In the genomic region with DNA sequence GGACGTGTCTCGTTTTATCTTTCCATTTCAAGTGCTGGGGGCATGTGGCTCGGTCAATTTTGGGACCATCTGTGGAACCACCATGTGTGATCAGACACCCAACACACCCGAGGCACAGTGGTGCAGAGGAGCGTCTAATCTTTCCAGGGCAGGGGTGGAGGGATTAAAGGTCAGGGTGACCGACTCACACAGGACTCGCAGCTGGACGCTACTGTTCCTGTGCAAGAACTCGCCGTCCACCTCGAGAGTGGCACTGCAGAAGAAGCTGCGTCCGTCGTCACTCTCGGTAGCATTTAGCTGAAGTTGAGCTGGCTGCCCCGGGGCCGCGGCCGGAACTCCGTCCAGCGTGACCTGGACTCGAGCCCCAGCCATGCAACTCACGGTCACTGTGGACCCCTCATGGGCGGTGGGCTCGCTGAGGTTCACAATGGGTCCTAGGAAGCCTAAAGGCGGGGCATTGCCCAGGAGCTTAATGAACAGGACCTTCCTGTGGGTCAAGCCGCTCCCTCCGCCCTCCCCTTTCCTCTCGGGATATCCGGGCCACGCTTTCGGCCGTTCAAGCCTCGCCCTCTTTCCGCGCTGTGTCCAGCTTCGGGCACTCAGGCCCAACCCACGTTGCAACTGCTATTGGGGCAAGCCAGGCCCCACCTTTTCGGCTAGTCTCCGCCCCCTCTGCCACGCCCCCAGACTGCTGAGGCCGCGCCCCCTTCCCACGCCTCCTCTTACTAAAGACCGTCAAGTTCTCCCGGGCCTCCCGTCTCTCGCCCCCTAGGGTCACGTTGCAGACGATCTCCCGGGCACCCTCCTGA, we compare ENCODE assay signal across 8 cellular contexts. TPM values are rescaled to one million over a fixed set of nuclear protein-coding genes. Genes with fewer than 3 reads are reported as not detected.
DNase-seq lines count a peak whose midpoint lies in the region; ATAC-seq and TF ChIP-seq lines count a peak whose summit lies in the region.

No MANE protein-coding gene starts in this region.

- H3K36me3 ChIP-seq in esophagus squamous epithelium (peaks cover 3 to 12% (median 7%) of the 10 kb centered on the region in 3 donors), mucosa of rectum (ENCODE audit: control insufficient read depth in 2 of 2, insufficient read depth in 2 of 2, low read length in 2 of 2) (peaks cover 6 to 8% of the 10 kb centered on the region in 2 donors)

- peak overlapping the region; percentile 72 to 84 for H3K9ac ChIP-seq in mucosa of rectum (ENCODE audit: low read depth in 1 of 2, low read length in 2 of 2)

- peaks cover 84% of the 10 kb centered on the region for H3K4me1 Mint-ChIP-seq in stimulated activated naive CD8-positive, alpha-beta T cell treated with anti-CD3 and anti-CD28 coated beads, Interleukin-15, amount 100 ng/mL, for 72 hours

- H3K27ac ChIP-seq in esophagus squamous epithelium (peak overlapping the region; percentile 81 to 93 (median 92)), mucosa of rectum (ENCODE audit: low read depth in 2 of 2, low read length in 2 of 2) (peak overlapping the region; percentile 85 to 89)

- H3K27me3 ChIP-seq in esophagus squamous epithelium (no peaks in the 10 kb centered on the region), mucosa of rectum (ENCODE audit: control insufficient read depth in 2 of 2, insufficient read depth in 2 of 2, low read length in 2 of 2) (no peaks in the 10 kb centered on the region)

- ATAC-seq in stimulated activated naive CD8-positive, alpha-beta T cell treated with anti-CD3 and anti-CD28 coated beads, Interleukin-15, amount 100 ng/mL, for 72 hours = no peak
- no peak for ATAC-seq in GM21447 (IDR thresholded peaks at IDR 0.05; ENCODE audit: unreplicated experiment)

- TF ChIP-seq CTCF in esophagus squamous epithelium (IDR thresholded peaks at IDR 0.05) = no peak

- no peak overlapping the region for H3K27ac Mint-ChIP-seq in stimulated activated naive CD8-positive, alpha-beta T cell treated with anti-CD3 and anti-CD28 coated beads, Interleukin-15, amount 100 ng/mL, for 72 hours

- no peaks in the 10 kb centered on the region for H3K9me3 ChIP-seq in esophagus squamous epithelium
- H3K9me3 ChIP-seq in mucosa of rectum (ENCODE audit: control insufficient read depth in 2 of 2, low read length in 2 of 2) = no peaks in the 10 kb centered on the region

- no peaks in the 10 kb centered on the region for H3K9me3 Mint-ChIP-seq in stimulated activated naive CD8-positive, alpha-beta T cell treated with anti-CD3 and anti-CD28 coated beads, Interleukin-15, amount 100 ng/mL, for 72 hours

- intact Hi-C loops in esophagus squamous epithelium (cut with DNase I) = no loop called here

- H3K4me3 ChIP-seq in esophagus squamous epithelium (peak overlapping the region; percentile 82 to 97 (median 87)), mucosa of rectum (ENCODE audit: low read length in 2 of 2) (peak overlapping the region; percentile 87 to 95)

- no peaks in the 10 kb centered on the region for H3K27me3 Mint-ChIP-seq in stimulated activated naive CD8-positive, alpha-beta T cell treated with anti-CD3 and anti-CD28 coated beads, Interleukin-15, amount 100 ng/mL, for 72 hours

- peak; percentile 28 for DNase-seq in SKM-1 treated with dmso at 0.1 percent for 144 hours (lab: John Stamatoyannopoulos, UW; ENCODE audit: unreplicated experiment)
- no peak for DNase-seq in SKM-1 (lab: John Stamatoyannopoulos, UW; ENCODE audit: unreplicated experiment)
- DNase-seq in NCI-H345 treated with DMSO at 0.1 percent for 48 hours (lab: John Stamatoyannopoulos, UW; ENCODE audit: unreplicated experiment) = peak; percentile 36
- DNase-seq in activated CD8-positive, alpha-beta memory T cell treated with anti-CD3 and anti-CD28 coated beads for 48 hours (ENCODE audit: low read depth in 2 of 3, low spot score in 2 of 3) = peak; percentile 38 to 62 (median 60)
- peak; percentile 43 for DNase-seq in esophagus squamous epithelium (lab: John Stamatoyannopoulos, UW)
- peak; percentile 42 to 44 for DNase-seq in stimulated activated naive CD8-positive, alpha-beta T cell treated with anti-CD3 and anti-CD28 coated beads, Interleukin-15, amount 100 ng/mL, for 72 hours

- WGBS in esophagus squamous epithelium, 2 donors = 7 to 14% methylated on average over 12 to 20 of the region's 51 CpGs

- H3K4me1 ChIP-seq in esophagus squamous epithelium (peaks cover 14 to 36% (median 16%) of the 10 kb centered on the region in 3 donors), mucosa of rectum (ENCODE audit: control insufficient read depth in 2 of 2, insufficient read depth in 2 of 2, low read length in 2 of 2) (peaks cover 23 to 25% of the 10 kb centered on the region in 2 donors)

- H3K4me3 Mint-ChIP-seq in stimulated activated naive CD8-positive, alpha-beta T cell treated with anti-CD3 and anti-CD28 coated beads, Interleukin-15, amount 100 ng/mL, for 72 hours = peak overlapping the region; percentile 88 to 92

- TF ChIP-seq POLR2A in esophagus squamous epithelium (IDR thresholded peaks at IDR 0.05) = peak in 2 of 4 donors; percentile 29 to 35

RNA-seq across cellular contexts. Expression of a gene that starts 1.2 kb away (rescaled TPM):
- 10 to 100 TPM; 13.8 to 26.8 (median 19.7) TPM for total RNA-seq in esophagus squamous epithelium

RNA-seq across cellular contexts. Expression of a gene that starts 4.9 kb away (rescaled TPM):
- total RNA-seq in esophagus squamous epithelium = 10 to 100 TPM in 1 of 4 donors, 1 to 10 TPM in 3; 4.3 to 22.7 (median 8.0) TPM

RNA-seq across cellular contexts. Expression of a gene that starts 18.7 kb away (rescaled TPM):
- total RNA-seq in esophagus squamous epithelium = 10 to 100 TPM in 2 of 4 donors, 1 to 10 TPM in 2; 8.0 to 20.7 (median 12.3) TPM

RNA-seq across cellular contexts. Expression of a gene that starts 24.9 kb away (rescaled TPM):
- total RNA-seq in esophagus squamous epithelium = 1 to 10 TPM in 2 of 4 donors, under 1 TPM in 2; 0.79 to 1.5 (median 1.2) TPM

RNA-seq across cellular contexts. Expression of a gene that starts 44.8 kb away (rescaled TPM):
- total RNA-seq in esophagus squamous epithelium = 1 to 10 TPM in 2 of 4 donors, under 1 TPM in 1, not detected in 1; 0.12 to 1.6 (median 1.3) TPM
